In genomic region chr1:170262540-170262939, GRCh38 we compare ENCODE assay signal across 22 cellular contexts.
"Had no signal": no experiment of that assay in that cellular context is flagged by ENCODE, and none has a peak within 500 bp of the region (broad histone marks: within the 10 kb centered on the region; RNA-seq: fewer than 3 reads in every experiment).

No MANE protein-coding gene starts in this region.

- H3K4me3 Mint-ChIP-seq: activated B cell treated with CpG ODN at 0.5 μM for 24 hours; activated CD4-positive, alpha-beta memory T cell treated with anti-CD3 and anti-CD28 coated beads for 36 hours; activated naive CD8-positive, alpha-beta T cell; brain; endodermal cell; immature natural killer cell; stimulated activated naive CD8-positive, alpha-beta T cell treated with anti-CD3 and anti-CD28 coated beads, Interleukin-15, amount 100 ng/mL, for 72 hours; T-cell had no signal

- H3K27ac ChIP-seq: epithelial cell of prostate, gastrocnemius medialis, right atrium auricular region, suprapubic skin, upper lobe of left lung had no signal

- H3K4me1 ChIP-seq: gastrocnemius medialis, right atrium auricular region, suprapubic skin, upper lobe of left lung had no signal

- H3K27me3 ChIP-seq: gastrocnemius medialis, heart right ventricle, right atrium auricular region, suprapubic skin, upper lobe of left lung had no signal

- H3K4me1 Mint-ChIP-seq: activated B cell treated with CpG ODN at 0.5 μM for 24 hours; brain; immature natural killer cell; stimulated activated naive CD8-positive, alpha-beta T cell treated with anti-CD3 and anti-CD28 coated beads, Interleukin-15, amount 100 ng/mL, for 72 hours; T-cell had no signal

- H3K9me3 ChIP-seq: gastrocnemius medialis, right atrium auricular region, suprapubic skin, upper lobe of left lung had no signal

- FAIRE-seq: colon had no signal

- DNase-seq: activated B cell treated with CpG ODN at 0.5 μM for 24 hours; activated CD4-positive, alpha-beta memory T cell treated with anti-CD3 and anti-CD28 coated beads for 36 hours; activated CD4-positive, alpha-beta T cell treated with anti-CD3 and anti-CD28 coated beads for 4 hours; activated T-cell treated with anti-CD3 and anti-CD28 coated beads for 4 hours; amygdala; central memory CD4-positive, alpha-beta T cell; endodermal cell; gastrocnemius medialis; heart right ventricle; immature natural killer cell; left ventricle myocardium superior; occipital lobe; stimulated activated naive CD8-positive, alpha-beta T cell treated with anti-CD3 and anti-CD28 coated beads, Interleukin-15, amount 100 ng/mL, for 72 hours; T-cell; upper lobe of left lung had no signal

- H3K27me3 Mint-ChIP-seq: activated B cell treated with CpG ODN at 0.5 μM for 24 hours; activated naive CD8-positive, alpha-beta T cell; brain; stimulated activated naive CD8-positive, alpha-beta T cell treated with anti-CD3 and anti-CD28 coated beads, Interleukin-15, amount 100 ng/mL, for 72 hours had no signal

- H3K27ac Mint-ChIP-seq: activated B cell treated with CpG ODN at 0.5 μM for 24 hours; activated CD4-positive, alpha-beta memory T cell treated with anti-CD3 and anti-CD28 coated beads for 36 hours; activated naive CD8-positive, alpha-beta T cell; brain; endodermal cell; immature natural killer cell; progenitor cell of endocrine pancreas; stimulated activated naive CD8-positive, alpha-beta T cell treated with anti-CD3 and anti-CD28 coated beads, Interleukin-15, amount 100 ng/mL, for 72 hours; T-cell had no signal

- H3K36me3 Mint-ChIP-seq: activated CD4-positive, alpha-beta memory T cell treated with anti-CD3 and anti-CD28 coated beads for 36 hours; activated naive CD8-positive, alpha-beta T cell; brain; immature natural killer cell; T-cell had no signal

- H3K4me3 ChIP-seq: gastrocnemius medialis, heart right ventricle, right atrium auricular region, suprapubic skin, upper lobe of left lung had no signal

- H3K9me3 Mint-ChIP-seq: activated B cell treated with CpG ODN at 0.5 μM for 24 hours; activated CD4-positive, alpha-beta memory T cell treated with anti-CD3 and anti-CD28 coated beads for 36 hours; stimulated activated naive CD8-positive, alpha-beta T cell treated with anti-CD3 and anti-CD28 coated beads, Interleukin-15, amount 100 ng/mL, for 72 hours had no signal

- H3K36me3 ChIP-seq: gastrocnemius medialis, heart right ventricle, right atrium auricular region, suprapubic skin, upper lobe of left lung had no signal
